8 cellular contexts compared by ENCODE assay signal in genomic region chrX:19682712-19683331, GRCh38.
DNase-seq lines count a peak whose midpoint lies in the region; ATAC-seq and TF ChIP-seq lines count a peak whose summit lies in the region.

No MANE protein-coding gene starts in this region.

- peak overlapping the region; percentile 35 for H3K4me2 ChIP-seq in BLaER1
- H3K4me2 ChIP-seq in KMS-11 = peak overlapping the region; percentile 72
- H3K4me2 ChIP-seq in mesenchymal stem cell (ENCODE audit: low read length, poor library complexity, severe bottlenecking) = peak overlapping the region; percentile 29

- no peak overlapping the region for H4K91ac ChIP-seq in mesenchymal stem cell (ENCODE audit: low read length)

- H3K36me3 ChIP-seq in BLaER1 (peaks cover 23% of the 10 kb centered on the region), KMS-11 (ENCODE audit: insufficient read depth) (no peaks in the 10 kb centered on the region), mesenchymal stem cell (ENCODE audit: control insufficient read depth in 1 of 2, insufficient read depth in 2 of 2, low read depth in 1 of 2, low read length in 2 of 2) (no peaks in the 10 kb centered on the region)

- H3K4me3 ChIP-seq in BLaER1 (no peak overlapping the region), KMS-11 (IDR thresholded peaks at IDR 0.05; ENCODE audit: insufficient read depth, low read depth, low read length) (no peak overlapping the region), coronary artery (peak overlapping the region; percentile 11), mesenchymal stem cell (ENCODE audit: insufficient read depth in 1 of 2, low read depth in 1 of 2, low read length in 2 of 2) (peak overlapping the region in 1 of 2 experiments; percentile 54)

- DNase-seq in activated CD4-positive, alpha-beta T cell treated with anti-CD3 and anti-CD28 coated beads, Interleukin-2, amount 10 ng/mL, durations not matched to agents 24 days and 14 days = peak; percentile 93
- DNase-seq in coronary artery (ENCODE audit: low spot score) = peak; percentile 77
- peak; percentile 96 for DNase-seq in mesenchymal stem cell
- DNase-seq in stimulated activated CD8-positive, alpha-beta memory T cell treated with anti-CD3 and anti-CD28 coated beads, Interleukin-15, amount 100 ng/mL, for 48 hours (ENCODE audit: low read depth in 2 of 2) = peak; percentile 66 to 70
- DNase-seq in DMS 273 treated with DMSO at 0.1 percent for 48 hours (lab: John Stamatoyannopoulos, UW) = no peak

- no peaks in the 10 kb centered on the region for H3K27me3 Mint-ChIP-seq in activated CD4-positive, alpha-beta T cell treated with anti-CD3 and anti-CD28 coated beads, Interleukin-2, amount 10 ng/mL, durations not matched to agents 24 days and 14 days

- intact Hi-C loops in activated CD4-positive, alpha-beta T cell treated with anti-CD3 and anti-CD28 coated beads, Interleukin-2, amount 10 ng/mL, durations not matched to agents 24 days and 14 days (cut with micrococcal nuclease) = loop anchor here (1.0 to 5.0 kb wide), 7 partner anchors 41 to 159 kb away; no protein-coding TSS in a partner anchor

- ATAC-seq in GM21390 (IDR thresholded peaks at IDR 0.05; ENCODE audit: unreplicated experiment) = peak; percentile 86

- H3K36me3 Mint-ChIP-seq in activated CD4-positive, alpha-beta T cell treated with anti-CD3 and anti-CD28 coated beads, Interleukin-2, amount 10 ng/mL, durations not matched to agents 24 days and 14 days (ENCODE audit: low read depth) = peaks cover 29% of the 10 kb centered on the region

- H3K27ac Mint-ChIP-seq in activated CD4-positive, alpha-beta T cell treated with anti-CD3 and anti-CD28 coated beads, Interleukin-2, amount 10 ng/mL, durations not matched to agents 24 days and 14 days = peak overlapping the region; percentile 90

- peaks cover 4% of the 10 kb centered on the region; the same call in 1 of the 2 replicates for H3K79me2 ChIP-seq in KMS-11 (ENCODE audit: insufficient read depth, low read depth)

- no peak overlapping the region for H3K9ac ChIP-seq in BLaER1
- H3K9ac ChIP-seq in KMS-11 = peak overlapping the region; percentile 63
- H3K9ac ChIP-seq in mesenchymal stem cell (ENCODE audit: low read length) = peak overlapping the region; percentile 93

- WGBS in mesenchymal stem cell = 25% methylated on average over 9 of the region's 11 CpGs

- TF ChIP-seq CTCF in KMS-11 (conservative IDR thresholded peaks at IDR 0.05; ENCODE audit: low read depth, low read length) (no peak), coronary artery (IDR thresholded peaks at IDR 0.05) (no peak)

- peak overlapping the region; percentile 76 for H3K4me3 Mint-ChIP-seq in activated CD4-positive, alpha-beta T cell treated with anti-CD3 and anti-CD28 coated beads, Interleukin-2, amount 10 ng/mL, durations not matched to agents 24 days and 14 days

- H3K4me1 ChIP-seq in BLaER1 (peaks cover 29% of the 10 kb centered on the region), KMS-11 (ENCODE audit: low read depth, poor library complexity, severe bottlenecking) (peaks cover 63% of the 10 kb centered on the region), mesenchymal stem cell (ENCODE audit: control insufficient read depth, insufficient read depth, low read depth, low read length) (peaks cover 5% of the 10 kb centered on the region)

- no peak overlapping the region for H4K8ac ChIP-seq in mesenchymal stem cell (ENCODE audit: low read length)

- peaks cover 10% of the 10 kb centered on the region; the same call in 1 of the 2 replicates for H4K20me1 ChIP-seq in BLaER1
- no peaks in the 10 kb centered on the region for H4K20me1 ChIP-seq in KMS-11 (ENCODE audit: insufficient read depth)

- no peak overlapping the region for H2BK15ac ChIP-seq in mesenchymal stem cell (ENCODE audit: low read depth, poor library complexity, severe bottlenecking)

- no peaks in the 10 kb centered on the region for H3K79me1 ChIP-seq in mesenchymal stem cell (replicated peaks; ENCODE audit: low read length, poor library complexity, severe bottlenecking)

- H2BK5ac ChIP-seq in mesenchymal stem cell (ENCODE audit: low read depth, low read length, poor library complexity, severe bottlenecking) = no peak overlapping the region

- H3K18ac ChIP-seq in mesenchymal stem cell (ENCODE audit: low read depth in 1 of 2, low read length in 2 of 2) = peak overlapping the region in 1 of 2 experiments; percentile 34

- H3K27ac ChIP-seq in BLaER1 = no peak overlapping the region
- H3K27ac ChIP-seq in KMS-11 = peak overlapping the region; percentile 90
- peak overlapping the region in 1 of 2 donors; percentile 55 for H3K27ac ChIP-seq in coronary artery
- H3K27ac ChIP-seq in mesenchymal stem cell (ENCODE audit: low read length, poor library complexity, severe bottlenecking) = peak overlapping the region; percentile 76

- H3K4ac ChIP-seq in mesenchymal stem cell (ENCODE audit: low read depth in 1 of 2, low read length in 2 of 2) = no peak overlapping the region

- no peak overlapping the region for H2BK120ac ChIP-seq in mesenchymal stem cell (ENCODE audit: low read depth, low read length)

- H2AFZ ChIP-seq in KMS-11 (ENCODE audit: low read depth) = no peak overlapping the region
- H2AFZ ChIP-seq in mesenchymal stem cell (ENCODE audit: low read depth, low read length) = no peak overlapping the region

- no peaks in the 10 kb centered on the region for H3K9me3 ChIP-seq in BLaER1
- H3K9me3 ChIP-seq in mesenchymal stem cell (ENCODE audit: control insufficient read depth, low read length) = no peaks in the 10 kb centered on the region

- no peak overlapping the region for H3K23ac ChIP-seq in mesenchymal stem cell (ENCODE audit: low read length in 2 of 2)

- H3K9me3 Mint-ChIP-seq in activated CD4-positive, alpha-beta T cell treated with anti-CD3 and anti-CD28 coated beads, Interleukin-2, amount 10 ng/mL, durations not matched to agents 24 days and 14 days = no peaks in the 10 kb centered on the region

- H3K27me3 ChIP-seq in BLaER1 (no peaks in the 10 kb centered on the region), KMS-11 (ENCODE audit: insufficient read depth, low read depth) (no peaks in the 10 kb centered on the region), mesenchymal stem cell (ENCODE audit: control insufficient read depth in 1 of 2, insufficient read depth in 1 of 2, low read length in 2 of 2) (no peaks in the 10 kb centered on the region)

- no peak overlapping the region for H3K14ac ChIP-seq in mesenchymal stem cell (ENCODE audit: low read length in 2 of 2)

- H3K4me1 Mint-ChIP-seq in activated CD4-positive, alpha-beta T cell treated with anti-CD3 and anti-CD28 coated beads, Interleukin-2, amount 10 ng/mL, durations not matched to agents 24 days and 14 days = peaks cover 65% of the 10 kb centered on the region

- no peak overlapping the region for H2AK5ac ChIP-seq in mesenchymal stem cell (ENCODE audit: low read length, severe bottlenecking)

- no peak overlapping the region for H2BK12ac ChIP-seq in mesenchymal stem cell (ENCODE audit: low read length in 2 of 2)
